ENCODE assay signal across 25 cellular contexts in the genomic region with DNA sequence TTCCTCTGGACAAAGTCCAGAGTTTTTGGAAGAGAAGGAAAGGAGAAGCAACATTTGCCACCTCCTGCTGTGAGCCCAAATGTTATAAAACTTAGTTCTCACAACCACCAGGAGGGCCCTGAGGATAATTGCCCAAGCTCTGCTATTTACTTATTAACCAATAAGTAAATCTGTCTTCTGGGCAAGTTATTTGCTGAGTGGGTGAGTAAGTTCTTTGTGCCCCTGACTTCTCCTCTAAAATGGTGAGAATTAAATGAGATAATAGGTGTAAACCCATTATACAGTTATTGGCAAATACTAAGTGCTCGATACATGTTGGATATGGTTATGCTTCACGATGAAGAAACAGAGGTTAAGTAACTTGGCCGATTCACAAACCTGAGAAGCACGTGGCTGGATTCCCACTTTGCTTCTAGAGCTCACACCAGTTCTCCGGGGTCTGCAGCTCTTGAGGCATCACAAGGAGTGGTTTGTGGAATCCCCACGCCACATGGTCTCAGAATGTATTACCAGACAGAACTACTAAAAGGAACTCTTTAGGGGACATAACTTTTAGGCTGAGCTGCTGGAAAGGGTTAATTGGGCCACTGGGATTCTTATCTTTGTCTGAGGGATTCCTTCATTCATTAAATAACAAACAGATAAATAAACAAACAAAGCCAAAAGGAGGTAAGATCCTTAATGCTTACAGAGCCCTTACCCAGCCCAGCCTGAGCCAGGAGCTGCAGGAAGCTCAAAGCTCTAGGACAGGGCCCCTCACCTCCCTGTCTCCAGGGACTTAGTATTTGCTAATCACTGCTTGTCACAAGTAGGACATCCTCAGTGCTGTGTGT.
DNase-seq lines count a peak whose midpoint lies in the region; ATAC-seq, FAIRE-seq and TF ChIP-seq lines count a peak whose summit lies in the region.
"Had no signal": no experiment of that assay in that cellular context is flagged by ENCODE, and none has a peak within 500 bp of the region (broad histone marks: within the 10 kb centered on the region; RNA-seq: fewer than 3 reads in every experiment).

No MANE protein-coding gene starts in this region.

- TF ChIP-seq EP300 in H1 (IDR thresholded peaks at IDR 0.05; ENCODE audit: borderline replicate concordance in 1 of 2, low read depth in 2 of 2, low read length in 2 of 2) (no peak), HepG2 (IDR thresholded peaks at IDR 0.05; ENCODE audit: low read depth in 2 of 2, low read length in 2 of 2) (no peak), HepG2 (CRISPR knock-in tag; IDR thresholded peaks at IDR 0.05; ENCODE audit: borderline replicate concordance) (no peak), transverse colon (IDR thresholded peaks at IDR 0.05; ENCODE audit: low read depth) (no peak), sigmoid colon (IDR thresholded peaks at IDR 0.05) (no peak)

- in situ Hi-C loops in HepG2 (cut with HindIII; ENCODE audit: extremely low pct_ligation_motif_present, low pct_unique_long_range_greater_than_20kb) (no loop called here), transverse colon (cut with MboI; ENCODE audit: low pct_ligation_motif_present in 1 of 4, low pct_unique_long_range_greater_than_20kb in 1 of 4, low sequenced_read_pairs in 3 of 4) (no loop called here)

- peak overlapping the region; percentile 75 for H3K56ac ChIP-seq in H1 (replicated peaks; ENCODE audit: insufficient read length, low read depth, low read length)

- peak overlapping the region; percentile 1; the same call in 1 of the 2 replicates for H2BK15ac ChIP-seq in H1 (ENCODE audit: low read length)

- H3K36me3 ChIP-seq in HUES64 (ENCODE audit: insufficient read depth, low read length) (no peaks in the 10 kb centered on the region), H1 (ENCODE audit: control insufficient read depth in 2 of 4, insufficient read depth in 4 of 4, low read length in 3 of 4) (no peaks in the 10 kb centered on the region), HepG2 (replicated peaks in 1 of 2; ENCODE audit: control insufficient read depth in 1 of 2, insufficient read depth in 2 of 2, low read length in 2 of 2) (no peaks in the 10 kb centered on the region), transverse colon (no peaks in the 10 kb centered on the region), sigmoid colon (no peaks in the 10 kb centered on the region)
- H3K36me3 ChIP-seq: lower lobe of right lung, stomach, upper lobe of right lung had no signal

- peak overlapping the region; percentile 86 for H2BK20ac ChIP-seq in H1 (ENCODE audit: low read length)

- CTCF ChIA-PET in H1 (lab: Charles Lee; ENCODE audit: partially characterized antibody) (interaction anchor here (0.8 to 5.8 kb wide), 7 partner anchors 10 to 383 kb away, joined by 3 to 28 read pairs (median 3); a partner anchor contains a TSS), HepG2 (lab: Yijun Ruan, JAX; ENCODE audit: low intra/inter-chr PET ratio, low total read pairs) (no interaction called here)

- H3K9ac ChIP-seq in HUES64 (ENCODE audit: low read depth, low read length) (peak overlapping the region; percentile 72), H1 (replicated peaks in 1 of 4; ENCODE audit: extremely low read depth in 1 of 4, low read depth in 3 of 4, low read length in 3 of 4) (peak overlapping the region in 3 of 4 experiments; percentile 35 to 86 (median 75); a peak in 6 of 7 replicates), HepG2 (ENCODE audit: insufficient read depth, low read depth, low read length) (no peak overlapping the region)

- peak; percentile 70 for ATAC-seq in HepG2
- no peak for ATAC-seq in HG02884 (IDR thresholded peaks at IDR 0.05; ENCODE audit: unreplicated experiment)
- ATAC-seq: K562, lower lobe of right lung, Right ventricle myocardium inferior, upper lobe of right lung had no signal

- H3K4me1 ChIP-seq in HUES64 (ENCODE audit: insufficient read depth, low read length) (peaks cover 50% of the 10 kb centered on the region), H1 (replicated peaks in 1 of 4; ENCODE audit: control insufficient read depth in 3 of 4, insufficient read depth in 4 of 4, low read length in 3 of 4) (peaks cover 23 to 41% (median 33%) of the 10 kb centered on the region in 4 experiments), HepG2 (ENCODE audit: insufficient read depth, low read length) (peaks cover 53% of the 10 kb centered on the region), transverse colon (peaks cover 0 to 19% (median 13%) of the 10 kb centered on the region in 4 donors), sigmoid colon (no peaks in the 10 kb centered on the region)
- H3K4me1 ChIP-seq: lower lobe of right lung, upper lobe of right lung had no signal

- peak overlapping the region; percentile 100 for H2BK12ac ChIP-seq in H1 (ENCODE audit: low read depth, low read length)

- peak overlapping the region; percentile 97 for H2BK120ac ChIP-seq in H1 (replicated peaks; ENCODE audit: low read depth, low read length)

- H3K14ac ChIP-seq in H1 (ENCODE audit: insufficient read length) = peak overlapping the region; percentile 7

- H4K8ac ChIP-seq in H1 (ENCODE audit: extremely low read depth, insufficient read depth, low read length) = no peak overlapping the region; the same call in 1 of the 2 replicates

- no peaks in the 10 kb centered on the region for H3K79me1 ChIP-seq in H1 (ENCODE audit: low read depth, low read length)

- no peaks in the 10 kb centered on the region for H3K9me3 ChIP-seq in HUES64 (ENCODE audit: insufficient read depth, low read depth, low read length)
- no peaks in the 10 kb centered on the region for H3K9me3 ChIP-seq in H1 (ENCODE audit: insufficient read depth in 2 of 2, low read depth in 1 of 2, low read length in 1 of 2)
- H3K9me3 ChIP-seq in HepG2 (ENCODE audit: low read length) = no peaks in the 10 kb centered on the region
- H3K9me3 ChIP-seq in transverse colon = no peaks in the 10 kb centered on the region
- H3K9me3 ChIP-seq in sigmoid colon = no peaks in the 10 kb centered on the region
- H3K9me3 ChIP-seq: lower lobe of right lung, stomach, upper lobe of right lung had no signal

- no peak overlapping the region for H2AFZ ChIP-seq in H1 (ENCODE audit: low read length)
- no peak overlapping the region for H2AFZ ChIP-seq in HepG2 (ENCODE audit: low read length)

- TF ChIP-seq CTCF in H1 (IDR thresholded peaks at IDR 0.05; ENCODE audit: control extremely low read depth in 1 of 3, insufficient read depth in 1 of 3, low read depth in 1 of 3, low read length in 3 of 3) (no peak), HepG2 (CRISPR knock-in tag; IDR thresholded peaks at IDR 0.05) (no peak), transverse colon (IDR thresholded peaks at IDR 0.05) (no peak), sigmoid colon (IDR thresholded peaks at IDR 0.05) (no peak)

- H4K5ac ChIP-seq in H1 (ENCODE audit: insufficient read length, low read depth, low read length) = peak overlapping the region; percentile 85

- 43% methylated on average over 6 of the region's 6 CpGs for WGBS in HUES64
- WGBS in H1 (ENCODE audit: extremely low coverage in 1 of 2, insufficient coverage in 1 of 2, insufficient read length in 1 of 2, insufficient replicate concordance in 2 of 2, low coverage in 1 of 2, low lambda C conversion rate in 2 of 2, missing lambda C conversion rate in 1 of 2), 2 experiments = 32% methylated on average over 6 of the region's 6 CpGs; no CpG with 5 or more reads in 1 of the 2 experiments
- 19% methylated on average over 6 of the region's 6 CpGs for WGBS in HepG2 (ENCODE audit: low lambda C conversion rate)
- 72 to 84% methylated on average over 6 of the region's 6 CpGs for WGBS in transverse colon (ENCODE audit: low coverage in 1 of 2), 2 donors
- 55 to 81% methylated on average over 6 of the region's 6 CpGs for WGBS in sigmoid colon, 2 donors

- intact Hi-C loops in HepG2 (cut with micrococcal nuclease; ENCODE audit: unreplicated experiment) (no loop called here), transverse colon (cut with DNase I; ENCODE audit: low total_unique reads) (no loop called here), sigmoid colon (cut with DNase I) (no loop called here)

- H2BK5ac ChIP-seq in H1 (ENCODE audit: low read depth, low read length) = peak overlapping the region; percentile 100

- peak overlapping the region; percentile 41 for H3K4me3 ChIP-seq in HUES64 (ENCODE audit: low read length)
- H3K4me3 ChIP-seq in H1 (ENCODE audit: extremely low read depth in 1 of 4, insufficient read depth in 2 of 4, low read depth in 3 of 4, low read length in 4 of 4) = peak overlapping the region; percentile 21 to 51 (median 27); a peak in 7 of 8 replicates
- no peak overlapping the region; a peak in 1 of 6 replicates for H3K4me3 ChIP-seq in HepG2 (replicated peaks in 1 of 3; ENCODE audit: insufficient read depth in 1 of 3, low read depth in 2 of 3, low read length in 3 of 3)
- no peak overlapping the region for H3K4me3 ChIP-seq in transverse colon
- H3K4me3 ChIP-seq in sigmoid colon = no peak overlapping the region
- H3K4me3 ChIP-seq: K562, lower lobe of right lung, stomach, upper lobe of right lung had no signal

- TF ChIP-seq RAD21 in H1 (IDR thresholded peaks at IDR 0.05 in 1 of 2, conservative IDR thresholded peaks at IDR 0.05 in 1 of 2; ENCODE audit: low read depth in 2 of 2, low read length in 2 of 2) = peak in 1 of 2 experiments; percentile 15; a peak in 1 of 4 replicates
- TF ChIP-seq RAD21 in HepG2 (CRISPR knock-in tag; IDR thresholded peaks at IDR 0.05) = no peak

- no peaks in the 10 kb centered on the region for H3K79me2 ChIP-seq in H1 (ENCODE audit: control insufficient read depth in 1 of 2, insufficient read depth in 2 of 2, low read length in 2 of 2)
- H3K79me2 ChIP-seq in HepG2 (ENCODE audit: insufficient read depth, low read length) = no peaks in the 10 kb centered on the region

- H2AK5ac ChIP-seq in H1 (ENCODE audit: low read depth, low read length) = peak overlapping the region; percentile 100

- peak overlapping the region; percentile 96 for H3K4ac ChIP-seq in H1 (replicated peaks; ENCODE audit: insufficient read length, low read depth, low read length)

- peaks cover 5% of the 10 kb centered on the region for H3K23me2 ChIP-seq in H1 (ENCODE audit: low read depth, low read length)

- H4K20me1 ChIP-seq in H1 (replicated peaks in 1 of 2; ENCODE audit: control insufficient read depth in 1 of 2, insufficient read depth in 2 of 2, low read length in 2 of 2) = no peaks in the 10 kb centered on the region
- no peaks in the 10 kb centered on the region for H4K20me1 ChIP-seq in HepG2 (ENCODE audit: insufficient read depth, low read length)

- H3K27me3 ChIP-seq in HUES64 (ENCODE audit: insufficient read depth, low read length) = no peaks in the 10 kb centered on the region
- H3K27me3 ChIP-seq in H1 (replicated peaks in 1 of 4; ENCODE audit: control insufficient read depth in 3 of 4, extremely low read depth in 1 of 4, insufficient read depth in 3 of 4, low read length in 3 of 4) = no peaks in the 10 kb centered on the region
- no peaks in the 10 kb centered on the region for H3K27me3 ChIP-seq in HepG2 (ENCODE audit: control insufficient read depth in 1 of 2, insufficient read depth in 2 of 2, low read length in 2 of 2)
- H3K27me3 ChIP-seq in transverse colon = no peaks in the 10 kb centered on the region
- peaks cover 0 to 21% (median 11%) of the 10 kb centered on the region in 3 donors for H3K27me3 ChIP-seq in sigmoid colon
- H3K27me3 ChIP-seq: stomach, upper lobe of right lung had no signal

- no TSS peak for BruUV-seq in HepG2 (replicated peaks; lab: Mats Ljungman, UMichigan)

- FAIRE-seq in H1 (lab: Jason Lieb, UNC) (no peak), HepG2 (lab: Jason Lieb, UNC) (peak; percentile 57)
- FAIRE-seq: D721Med, frontal cortex, G401.6, K562, TTC549 had no signal

- peak in 1 of 2 experiments; percentile 49 for DNase-seq in H1 (ENCODE audit: low read depth in 1 of 2, low spot score in 2 of 2)
- peak; percentile 65 for DNase-seq in HepG2 (ENCODE audit: low spot score)
- DNase-seq in transverse colon = no peak
- DNase-seq in COLO829 (ENCODE audit: low spot score) = no peak
- DNase-seq in pons (ENCODE audit: low spot score) = no peak
- DNase-seq in sigmoid colon = no peak
- DNase-seq: activated CD4-positive, alpha-beta T cell treated with anti-CD3 and anti-CD28 coated beads for 48 hours; activated effector memory CD4-positive, alpha-beta T cell treated with Interleukin-2 at 50 U/mL for 16 hours; dorsolateral prefrontal cortex; immature natural killer cell; lower lobe of right lung; MV-4-11; NCI-H2029 treated with DMSO at 0.1 percent for 48 hours; NCI-H510A; stomach; upper lobe of right lung had no signal

- POLR2A ChIA-PET in H1 (lab: Charles Lee; ENCODE audit: partially characterized antibody) = interaction anchor here (0.7 to 5.0 kb wide), 16 partner anchors 9 to 164 kb away, joined by 3 to 46 read pairs (median 4); a partner anchor contains a TSS
- POLR2A ChIA-PET in HepG2 (lab: Yijun Ruan, JAX) = interaction anchor here (0.7 to 1.9 kb wide), 5 partner anchors 10 to 463 kb away, joined by 3 to 6 read pairs (median 5); no protein-coding TSS in a partner anchor

- peak overlapping the region; percentile 97 for H4K91ac ChIP-seq in H1 (replicated peaks; ENCODE audit: insufficient read length, low read length)

- H3K23ac ChIP-seq in H1 (ENCODE audit: insufficient read length) = no peak overlapping the region

- H3K27ac ChIP-seq in HUES64 (ENCODE audit: low read depth, low read length) = peak overlapping the region; percentile 96
- H3K27ac ChIP-seq in H1 (ENCODE audit: low read depth, low read length) = peak overlapping the region; percentile 89
- no peak overlapping the region for H3K27ac ChIP-seq in HepG2 (ENCODE audit: extremely low read length, insufficient read depth, low read length)
- peak overlapping the region in 3 of 4 donors; percentile 62 to 75 (median 66) for H3K27ac ChIP-seq in transverse colon
- H3K27ac ChIP-seq in sigmoid colon = no peak overlapping the region
- H3K27ac ChIP-seq: HL-60, lower lobe of right lung, upper lobe of right lung had no signal

- peak overlapping the region; percentile 98 for H3K18ac ChIP-seq in H1 (ENCODE audit: extremely low read depth, low read length)

- H3K4me2 ChIP-seq in H1 (ENCODE audit: insufficient read depth in 1 of 2, low read depth in 2 of 2, low read length in 2 of 2) (peak overlapping the region; percentile 76 to 96), HepG2 (ENCODE audit: low read depth, low read length) (peak overlapping the region; percentile 43)

- TF ChIP-seq POLR2A in H1 (IDR thresholded peaks at IDR 0.05; ENCODE audit: control extremely low read depth in 1 of 2, low read depth in 2 of 2, low read length in 2 of 2) (peak; percentile 41 to 59; a peak in 2 of 3 replicates), HepG2 (IDR thresholded peaks at IDR 0.05; ENCODE audit: insufficient read depth in 1 of 2, low read depth in 2 of 2, low read length in 2 of 2) (no peak), transverse colon (IDR thresholded peaks at IDR 0.05) (no peak), sigmoid colon (IDR thresholded peaks at IDR 0.05) (no peak)

Comparison
In these comparisons a context has a peak if more than half of its experiments do, and no peak if none do; other contexts are left out.
1. H3K27ac ChIP-seq: peak in HUES64 (single experiment), H1 (single experiment) and transverse colon (3 of 4); none in HepG2 (single experiment) and sigmoid colon (0 of 4).
2. H3K4me3 ChIP-seq: peak in HUES64 (single experiment) and H1 (4 of 4); none in HepG2 (0 of 3), transverse colon (0 of 4) and sigmoid colon (0 of 4).
3. POLR2A ChIP-seq: peak in H1 (2 of 2); none in HepG2 (0 of 2), transverse colon (single experiment) and sigmoid colon (0 of 2).